18 cellular contexts compared by ENCODE assay signal in the genomic region with DNA sequence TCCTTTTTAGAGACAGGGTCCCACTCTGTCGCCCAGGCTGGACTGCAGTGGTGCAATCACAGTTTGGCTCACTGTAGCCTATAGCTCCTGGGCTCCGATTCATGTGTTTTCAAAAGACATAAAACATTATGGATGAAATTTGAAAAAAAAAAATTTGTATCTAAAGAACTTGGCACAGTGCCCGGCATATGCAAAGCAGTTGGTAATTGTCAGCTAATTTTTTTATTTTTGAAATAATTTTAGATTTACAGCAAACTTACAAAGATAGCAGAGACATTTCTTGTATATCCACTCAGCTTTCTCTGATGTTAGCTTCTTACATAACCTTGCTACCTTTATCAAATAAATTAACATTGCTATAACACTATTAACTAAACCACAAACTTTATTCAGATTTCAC.
"Had no signal": no experiment of that assay in that cellular context is flagged by ENCODE, and none has a peak within 500 bp of the region (broad histone marks: within the 10 kb centered on the region; RNA-seq: fewer than 3 reads in every experiment).

No MANE protein-coding gene starts in this region.

- H3K4me1 Mint-ChIP-seq: stimulated activated memory B cell treated with anti-CD40 and anti-IgM and Interleukin-4, amounts not matched to agents 10 μg/mL and 1 μg/mL and 100 μg/mL, for 72 hours had no signal

- H3K9me3 Mint-ChIP-seq: effector memory CD8-positive, alpha-beta T cell; naive thymus-derived CD8-positive, alpha-beta T cell; stimulated activated memory B cell treated with anti-CD40 and anti-IgM and Interleukin-4, amounts not matched to agents 10 μg/mL and 1 μg/mL and 100 μg/mL, for 72 hours; stimulated activated naive CD8-positive, alpha-beta T cell treated with anti-CD3 and anti-CD28 coated beads, Interleukin-15, Interleukin-2, amounts not matched to agents 100 ng/mL and 50 ng/mL, for 24 hours had no signal

- DNase-seq: effector memory CD8-positive, alpha-beta T cell; gastrocnemius medialis; heart right ventricle; islet precursor cell; mammary epithelial cell; mucosa of descending colon; naive thymus-derived CD8-positive, alpha-beta T cell; spleen; stimulated activated CD4-positive, alpha-beta T cell treated with anti-CD3 and anti-CD28 coated beads, Interleukin-15, amount 100 ng/mL, for 24 hours; stimulated activated CD4-positive, alpha-beta T cell treated with anti-CD3 and anti-CD28 coated beads, Interleukin-1b, Interleukin-23, amount 100 ng/mL, for 48 hours; stimulated activated CD4-positive, alpha-beta T cell treated with anti-CD3 and anti-CD28 coated beads, Interleukin-4, amount 100 ng/mL, for 24 hours; tibial artery; upper lobe of left lung; uterus had no signal

- H3K27me3 Mint-ChIP-seq: effector memory CD8-positive, alpha-beta T cell; stimulated activated naive CD8-positive, alpha-beta T cell treated with anti-CD3 and anti-CD28 coated beads, Interleukin-15, Interleukin-2, amounts not matched to agents 100 ng/mL and 50 ng/mL, for 24 hours had no signal

- H3K27ac Mint-ChIP-seq: naive thymus-derived CD8-positive, alpha-beta T cell; stimulated activated memory B cell treated with anti-CD40 and anti-IgM and Interleukin-4, amounts not matched to agents 10 μg/mL and 1 μg/mL and 100 μg/mL, for 72 hours; stimulated activated naive CD8-positive, alpha-beta T cell treated with anti-CD3 and anti-CD28 coated beads, Interleukin-15, Interleukin-2, amounts not matched to agents 100 ng/mL and 50 ng/mL, for 24 hours had no signal

- H3K4me3 Mint-ChIP-seq: effector memory CD8-positive, alpha-beta T cell; naive thymus-derived CD8-positive, alpha-beta T cell; stimulated activated memory B cell treated with anti-CD40 and anti-IgM and Interleukin-4, amounts not matched to agents 10 μg/mL and 1 μg/mL and 100 μg/mL, for 72 hours; stimulated activated naive CD8-positive, alpha-beta T cell treated with anti-CD3 and anti-CD28 coated beads, Interleukin-15, Interleukin-2, amounts not matched to agents 100 ng/mL and 50 ng/mL, for 24 hours had no signal

- H3K36me3 Mint-ChIP-seq: naive thymus-derived CD8-positive, alpha-beta T cell; stimulated activated memory B cell treated with anti-CD40 and anti-IgM and Interleukin-4, amounts not matched to agents 10 μg/mL and 1 μg/mL and 100 μg/mL, for 72 hours had no signal

- ATAC-seq: effector memory CD8-positive, alpha-beta T cell; gastrocnemius medialis; heart right ventricle; left lobe of liver; mucosa of descending colon; naive thymus-derived CD8-positive, alpha-beta T cell; sciatic nerve; stimulated activated memory B cell treated with anti-CD40 and anti-IgM and Interleukin-4, amounts not matched to agents 10 μg/mL and 1 μg/mL and 100 μg/mL, for 72 hours had no signal
